3 cellular contexts compared by ENCODE assay signal in genomic region chr5:36589735-36590134, GRCh38. TPM values are rescaled to one million over a fixed set of nuclear protein-coding genes. Genes with fewer than 3 reads are reported as not detected.
"Had no signal": no experiment of that assay in that cellular context is flagged by ENCODE, and none has a peak within 500 bp of the region (broad histone marks: within the 10 kb centered on the region; RNA-seq: fewer than 3 reads in every experiment).

No MANE protein-coding gene starts in this region.

RNA-seq across cellular contexts. Expression of gene SLC1A3, which starts 16.7 kb away (rescaled TPM):
- total RNA-seq: lung microvascular endothelial cell; naive thymus-derived CD8-positive, alpha-beta T cell had no signal
- polyA plus RNA-seq: naive thymus-derived CD4-positive, alpha-beta T cell; naive thymus-derived CD8-positive, alpha-beta T cell had no signal
